1 cellular context compared by ENCODE assay signal in genomic region chr12:64713372-64713771, GRCh38.
TF ChIP-seq lines count a peak whose summit lies in the region.

No MANE protein-coding gene starts in this region.

TF ChIP-seq in GM23338, 12 proteins besides CTCF, POLR2A, EP300 and RAD21 (continued from another document):
- TF ChIP-seq ZNF462 (CRISPR knock-in tag; IDR thresholded peaks at IDR 0.05) = no peak
- TF ChIP-seq REST (IDR thresholded peaks at IDR 0.05; ENCODE audit: unreplicated experiment) = no peak
- TF ChIP-seq ZNF114 (CRISPR knock-in tag; IDR thresholded peaks at IDR 0.05) = no peak
- TF ChIP-seq STAT1 (IDR thresholded peaks at IDR 0.05; ENCODE audit: unreplicated experiment) = no peak
